1 cellular context compared by ENCODE assay signal in genomic region chr21:26506951-26507350, GRCh38.
TF ChIP-seq lines count a peak whose summit lies in the region.

No MANE protein-coding gene starts in this region.

TF ChIP-seq in HepG2, 621 proteins besides CTCF, POLR2A, EP300 and RAD21 (continued from another document):
- TF ChIP-seq MNT (IDR thresholded peaks at IDR 0.05), result no peak
- TF ChIP-seq SP2 (CRISPR knock-in tag; IDR thresholded peaks at IDR 0.05), result no peak
- no peak for TF ChIP-seq ZNF225 (CRISPR knock-in tag; IDR thresholded peaks at IDR 0.05)
- TF ChIP-seq ZNF562 (CRISPR knock-in tag; IDR thresholded peaks at IDR 0.05; ENCODE audit: borderline replicate concordance), result no peak
- no peak for TF ChIP-seq TBP (CRISPR knock-in tag; IDR thresholded peaks at IDR 0.05)
